In genomic region chr9:90970603-90971002, GRCh38 we compare ENCODE assay signal across 22 cellular contexts.
DNase-seq lines count a peak whose midpoint lies in the region; ATAC-seq, FAIRE-seq and TF ChIP-seq lines count a peak whose summit lies in the region.
"Had no signal": no experiment of that assay in that cellular context is flagged by ENCODE, and none has a peak within 500 bp of the region (broad histone marks: within the 10 kb centered on the region; RNA-seq: fewer than 3 reads in every experiment).

No MANE protein-coding gene starts in this region.

- H2AFZ ChIP-seq in H9 (ENCODE audit: low read length): no peak overlapping the region
- H2AFZ ChIP-seq: hepatocyte had no signal

- no peak for DNase-seq in H9
- DNase-seq in RPMI7951 (ENCODE audit: low read depth): peak; percentile 78
- no peak for DNase-seq in NCI-H1436 treated with DMSO at 0.1 percent for 48 hours (lab: John Stamatoyannopoulos, UW)
- no peak for DNase-seq in GM12891 (ENCODE audit: insufficient read length, low spot score)
- DNase-seq: activated CD4-positive, CD25-positive, alpha-beta regulatory T cell; activated CD8-positive, alpha-beta memory T cell treated with anti-CD3 and anti-CD28 coated beads for 24 hours; activated naive CD4-positive, alpha-beta T cell treated with anti-CD3 and anti-CD28 coated beads, Interleukin-2, amount 50 U/mL, for 16 hours; activated T-cell treated with anti-CD3 and anti-CD28 coated beads, Interleukin-2, amount 50 U/mL, for 72 hours; HCEC 1CT; kidney; NCI-H1092 treated with DMSO at 0.1 percent for 48 hours; NCI-H69; stimulated activated CD4-positive, alpha-beta T cell treated with anti-CD3 and anti-CD28 coated beads, Interleukin-1b, Interleukin-23, amount 100 ng/mL, for 48 hours; T-helper 9 cell had no signal

- peaks cover 25 to 52% of the 10 kb centered on the region in 2 experiments for H3K4me1 Mint-ChIP-seq in H9

- no peak overlapping the region for H3K9ac ChIP-seq in H9 (ENCODE audit: extremely low read depth, insufficient read length, low read length)

- no peak overlapping the region for H3K4me2 ChIP-seq in H9 (ENCODE audit: insufficient read depth, insufficient read length, low read length)
- H3K4me2 ChIP-seq: hepatocyte had no signal

- H3K36me3 Mint-ChIP-seq in H9 (ENCODE audit: insufficient read depth in 1 of 3, low read depth in 3 of 3): no peaks in the 10 kb centered on the region
- H3K36me3 Mint-ChIP-seq: type B pancreatic cell had no signal

- H3K18ac ChIP-seq in H9 (ENCODE audit: insufficient read length, low read depth, low read length): no peak overlapping the region

- H3K56ac ChIP-seq in H9 (ENCODE audit: insufficient read length, low read depth, low read length): no peak overlapping the region

- no peak for TF ChIP-seq CTCF in H9 (conservative IDR thresholded peaks at IDR 0.05)

- no peak overlapping the region for H3T11ph ChIP-seq in H9 (ENCODE audit: low read length)

- no peak overlapping the region for H4K91ac ChIP-seq in H9 (ENCODE audit: insufficient read length, low read depth, low read length)

- H2BK12ac ChIP-seq in H9 (ENCODE audit: insufficient read length, low read depth, low read length): no peak overlapping the region

- H3K79me2 ChIP-seq in H9 (ENCODE audit: insufficient read depth, low read length): no peaks in the 10 kb centered on the region
- H3K79me2 ChIP-seq: hepatocyte had no signal

- no peak overlapping the region for H2AK5ac ChIP-seq in H9 (ENCODE audit: insufficient read length, low read length)

- H3K27ac ChIP-seq in H9 (ENCODE audit: insufficient read length, low read depth, low read length) (no peak overlapping the region), skin epidermis (peak overlapping the region in 12 of 21 experiments; percentile 6 to 66 (median 49))
- H3K27ac ChIP-seq: hepatocyte, HL-60 had no signal

- no CpG with 5 or more reads among the region's 9 CpGs for WGBS in H9 (ENCODE audit: extremely low coverage, insufficient read length, low lambda C conversion rate)

- no peak overlapping the region for H3K4me3 ChIP-seq in skin epidermis
- H3K4me3 ChIP-seq: hepatocyte had no signal

- no peaks in the 10 kb centered on the region for H3K27me3 ChIP-seq in H9 (ENCODE audit: insufficient read depth, low read length)
- H3K27me3 ChIP-seq: hepatocyte had no signal

- no peak overlapping the region for H2BK120ac ChIP-seq in H9 (ENCODE audit: low read depth, low read length, poor library complexity, severe bottlenecking)

- peak overlapping the region; percentile 73; the same call in 1 of the 2 replicates for H3K14ac ChIP-seq in H9 (ENCODE audit: insufficient read depth, low read length)

- no peak overlapping the region for H3K4ac ChIP-seq in H9 (ENCODE audit: low read depth, low read length)

- H2BK5ac ChIP-seq in H9 (ENCODE audit: insufficient read length, low read length): no peak overlapping the region

- H4K8ac ChIP-seq in H9 (replicated peaks; ENCODE audit: insufficient read length, low read depth, low read length): no peak overlapping the region

- no peak overlapping the region for H2BK20ac ChIP-seq in H9 (ENCODE audit: low read depth, low read length, poor library complexity, severe bottlenecking)

- H3K23ac ChIP-seq in H9 (ENCODE audit: insufficient read length, low read depth, low read length): no peak overlapping the region

- H3K4me3 Mint-ChIP-seq in H9: no peak overlapping the region
- H3K4me3 Mint-ChIP-seq: activated T-cell treated with anti-CD3 and anti-CD28 coated beads, Interleukin-2, amount 50 U/mL, for 72 hours; stimulated activated naive CD8-positive, alpha-beta T cell treated with anti-CD3 and anti-CD28 coated beads, Interleukin-15, Interleukin-2, amounts not matched to agents 100 ng/mL and 50 ng/mL, for 24 hours; type B pancreatic cell had no signal

- H3K27ac Mint-ChIP-seq in H9: no peak overlapping the region
- H3K27ac Mint-ChIP-seq: activated T-cell treated with anti-CD3 and anti-CD28 coated beads, Interleukin-2, amount 50 U/mL, for 72 hours; stimulated activated naive CD8-positive, alpha-beta T cell treated with anti-CD3 and anti-CD28 coated beads, Interleukin-15, Interleukin-2, amounts not matched to agents 100 ng/mL and 50 ng/mL, for 24 hours; type B pancreatic cell had no signal

- H3K9me3 ChIP-seq in H9 (ENCODE audit: control insufficient read depth, low read depth, low read length): no peaks in the 10 kb centered on the region

- H4K20me1 ChIP-seq in H9 (ENCODE audit: control insufficient read depth, insufficient read depth, insufficient read length): no peaks in the 10 kb centered on the region

- no peaks in the 10 kb centered on the region; a peak in 1 of 5 replicates for H3K9me3 Mint-ChIP-seq in H9
- H3K9me3 Mint-ChIP-seq: activated T-cell treated with anti-CD3 and anti-CD28 coated beads, Interleukin-2, amount 50 U/mL, for 72 hours; stimulated activated naive CD8-positive, alpha-beta T cell treated with anti-CD3 and anti-CD28 coated beads, Interleukin-15, Interleukin-2, amounts not matched to agents 100 ng/mL and 50 ng/mL, for 24 hours had no signal

- TF ChIP-seq POLR2A in GM12891 (IDR thresholded peaks at IDR 0.05; ENCODE audit: low read depth, low read length): no peak

- no peaks in the 10 kb centered on the region for H3K79me1 ChIP-seq in H9 (ENCODE audit: insufficient read depth, low read depth, low read length, poor library complexity, severe bottlenecking)

- H4K5ac ChIP-seq in H9 (ENCODE audit: insufficient read length, low read depth, low read length): no peak overlapping the region

- peaks cover 6% of the 10 kb centered on the region; the same call in 1 of the 2 replicates for H3K27me3 Mint-ChIP-seq in H9 (ENCODE audit: low read depth)
- H3K27me3 Mint-ChIP-seq: type B pancreatic cell had no signal

- H3K23me2 ChIP-seq in H9 (ENCODE audit: insufficient read length, low read depth, low read length, poor library complexity, severe bottlenecking): no peaks in the 10 kb centered on the region

- H2BK15ac ChIP-seq in H9 (ENCODE audit: low read depth, low read length): no peak overlapping the region

- peaks cover 5% of the 10 kb centered on the region; the same call in 1 of the 2 replicates for H3K4me1 ChIP-seq in H9 (ENCODE audit: insufficient read depth, low read length)

- no peak for FAIRE-seq in GM12891 (lab: Jason Lieb, UNC)
- FAIRE-seq: kidney had no signal

- ATAC-seq in esophagus mucosa: peak; percentile 92
- no peak for ATAC-seq in HG03521 (IDR thresholded peaks at IDR 0.05; ENCODE audit: unreplicated experiment)
- ATAC-seq: activated T-cell treated with anti-CD3 and anti-CD28 coated beads, Interleukin-2, amount 50 U/mL, for 72 hours; sciatic nerve had no signal

TF ChIP-seq in GM12891, 5 proteins besides CTCF, POLR2A, EP300 and RAD21:
- TF ChIP-seq POU2F2 (IDR thresholded peaks at IDR 0.05; ENCODE audit: low read depth, low read length): no peak
- no peak for TF ChIP-seq TAF1 (IDR thresholded peaks at IDR 0.05; ENCODE audit: low read depth, low read length)
- TF ChIP-seq PAX5 (IDR thresholded peaks at IDR 0.05; ENCODE audit: insufficient read depth, low read length, severe bottlenecking): no peak
- TF ChIP-seq SPI1 (IDR thresholded peaks at IDR 0.05; ENCODE audit: low read depth, low read length): no peak
- TF ChIP-seq POLR2AphosphoS5 (IDR thresholded peaks at IDR 0.05; ENCODE audit: low read depth, low read length): no peak
